In genomic region chr16:89286096-89286495, GRCh38 we compare ENCODE assay signal across 21 cellular contexts.
"Had no signal": no experiment of that assay in that cellular context is flagged by ENCODE, and none has a peak within 500 bp of the region (broad histone marks: within the 10 kb centered on the region; RNA-seq: fewer than 3 reads in every experiment).

No MANE protein-coding gene starts in this region.

- H3K9me3 Mint-ChIP-seq: activated B cell treated with CpG ODN at 0.5 μM for 24 hours; activated naive CD8-positive, alpha-beta T cell treated with anti-CD3 and anti-CD28 coated beads for 36 hours; activated T-helper 1 cell treated with anti-CD3 and anti-CD28 coated beads, Interleukin-12 subunit alpha, Interleukin-12 subunit beta, Interleukin-2, Interleukin-4 antibody, amounts not matched to agents 30 ng/mL and 10 ng/mL and 1 ng/mL, durations not matched to agents 14 hours and 24 hours and 36 hours; natural killer cell treated with Interleukin-12 subunit alpha and Interleukin-12 subunit beta and Interleukin-15 and Interleukin-18, amount 100 ng/mL, for 72 hours; T-helper 1 cell treated with Interleukin-12 subunit alpha and Interleukin-12 subunit beta and Interleukin-4 antibody, amounts not matched to agents 30 μg/mL and 1 μg/mL, for 36 hours had no signal

- H3K36me3 Mint-ChIP-seq: natural killer cell treated with Interleukin-12 subunit alpha and Interleukin-12 subunit beta and Interleukin-15 and Interleukin-18, amount 100 ng/mL, for 72 hours had no signal

- H3K27me3 Mint-ChIP-seq: activated B cell treated with CpG ODN at 0.5 μM for 24 hours; activated CD4-positive, alpha-beta T cell treated with anti-CD3 and anti-CD28 coated beads for 36 hours; activated naive CD8-positive, alpha-beta T cell treated with anti-CD3 and anti-CD28 coated beads for 36 hours; natural killer cell treated with Interleukin-12 subunit alpha and Interleukin-12 subunit beta and Interleukin-15 and Interleukin-18, amount 100 ng/mL, for 72 hours had no signal

- H3K4me3 Mint-ChIP-seq: activated B cell treated with CpG ODN at 0.5 μM for 24 hours; activated CD4-positive, alpha-beta T cell treated with anti-CD3 and anti-CD28 coated beads for 36 hours; activated naive CD8-positive, alpha-beta T cell treated with anti-CD3 and anti-CD28 coated beads for 36 hours; activated T-helper 1 cell treated with anti-CD3 and anti-CD28 coated beads, Interleukin-12 subunit alpha, Interleukin-12 subunit beta, Interleukin-2, Interleukin-4 antibody, amounts not matched to agents 30 ng/mL and 10 ng/mL and 1 ng/mL, durations not matched to agents 14 hours and 24 hours and 36 hours; natural killer cell treated with Interleukin-12 subunit alpha and Interleukin-12 subunit beta and Interleukin-15 and Interleukin-18, amount 100 ng/mL, for 72 hours; T-helper 1 cell treated with Interleukin-12 subunit alpha and Interleukin-12 subunit beta and Interleukin-4 antibody, amounts not matched to agents 30 μg/mL and 1 μg/mL, for 36 hours had no signal

- DNase-seq: activated B cell treated with CpG ODN at 0.5 μM for 24 hours; activated CD4-positive, alpha-beta T cell treated with anti-CD3 and anti-CD28 coated beads for 36 hours; activated CD4-positive, alpha-beta T cell treated with anti-CD3 and anti-CD28 coated beads, Interleukin-2, amount 50 U/mL, for 4 hours; activated CD8-positive, alpha-beta memory T cell treated with anti-CD3 and anti-CD28 coated beads, Interleukin-2, amount 50 U/mL, for 48 hours; activated gamma-delta T cell; activated naive CD8-positive, alpha-beta T cell treated with anti-CD3 and anti-CD28 coated beads for 36 hours; amniotic stem cell; dermis blood vessel endothelial cell; effector CD8-positive, alpha-beta T cell; foreskin melanocyte; hippocampal formation; kidney glomerular epithelial cell; occipital lobe; stimulated activated CD4-positive, alpha-beta T cell treated with anti-CD3 and anti-CD28 coated beads, Interleukin-2, amount 100 ng/mL, for 48 hours; stimulated activated naive CD4-positive, alpha-beta T cell; T1000; upper lobe of left lung had no signal

- ATAC-seq: activated CD4-positive, alpha-beta T cell treated with anti-CD3 and anti-CD28 coated beads for 36 hours; esophagus mucosa; natural killer cell treated with Interleukin-12 subunit alpha and Interleukin-12 subunit beta and Interleukin-15 and Interleukin-18, amount 100 ng/mL, for 72 hours had no signal

- H3K4me1 Mint-ChIP-seq: activated CD4-positive, alpha-beta T cell treated with anti-CD3 and anti-CD28 coated beads for 36 hours had no signal

- H3K27ac Mint-ChIP-seq: activated B cell treated with CpG ODN at 0.5 μM for 24 hours; activated CD4-positive, alpha-beta T cell treated with anti-CD3 and anti-CD28 coated beads for 36 hours; activated naive CD8-positive, alpha-beta T cell treated with anti-CD3 and anti-CD28 coated beads for 36 hours; activated T-helper 1 cell treated with anti-CD3 and anti-CD28 coated beads, Interleukin-12 subunit alpha, Interleukin-12 subunit beta, Interleukin-2, Interleukin-4 antibody, amounts not matched to agents 30 ng/mL and 10 ng/mL and 1 ng/mL, durations not matched to agents 14 hours and 24 hours and 36 hours; natural killer cell treated with Interleukin-12 subunit alpha and Interleukin-12 subunit beta and Interleukin-15 and Interleukin-18, amount 100 ng/mL, for 72 hours; T-helper 1 cell treated with Interleukin-12 subunit alpha and Interleukin-12 subunit beta and Interleukin-4 antibody, amounts not matched to agents 30 μg/mL and 1 μg/mL, for 36 hours had no signal
